ENCODE assay signal across 8 cellular contexts in genomic region chr16:53549970-53550406, GRCh38. TPM values are rescaled to one million over a fixed set of nuclear protein-coding genes. Genes with fewer than 3 reads are reported as not detected.
A peak's percentile ranks its signal among the peaks of the same experiment; 100 is the strongest.
DNase-seq lines count a peak whose midpoint lies in the region; ATAC-seq, FAIRE-seq and TF ChIP-seq lines count a peak whose summit lies in the region.

No MANE protein-coding gene starts in this region.

- ATAC-seq in Right ventricle myocardium inferior, result peak; percentile 82
- peak; percentile 80 for ATAC-seq in HG02938 (IDR thresholded peaks at IDR 0.05; ENCODE audit: unreplicated experiment)

- H3K36me3 ChIP-seq in mammary epithelial cell (ENCODE audit: insufficient read depth, low read length), result no peaks in the 10 kb centered on the region
- H3K36me3 ChIP-seq in keratinocyte (ENCODE audit: control insufficient read depth in 2 of 2, extremely low read depth in 1 of 2, insufficient read depth in 2 of 2, low read length in 2 of 2), result no peaks in the 10 kb centered on the region

- in situ Hi-C loops in mammary epithelial cell (cut with MboI; ENCODE audit: low sequenced_read_pairs in 2 of 2), result loop anchor here in 1 of 2 donors (25.0 kb wide), 2 partner anchors 737 to 1812 kb away; partner anchors contain the start of gene IRX3

- no TSS peak for BruUV-seq in mammary epithelial cell (replicated peaks; lab: Mats Ljungman, UMichigan)

- DNase-seq in Right ventricle myocardium inferior (ENCODE audit: missing footprints) (no peak), cardiac septum (ENCODE audit: low spot score) (no peak), NCI-H2107 treated with DMSO at 0.1 percent for 48 hours (lab: John Stamatoyannopoulos, UW; ENCODE audit: unreplicated experiment) (peak; percentile 68), UCSD-AML1 (lab: John Stamatoyannopoulos, UW; ENCODE audit: unreplicated experiment) (peak; percentile 53), mammary epithelial cell (peak; percentile 60), keratinocyte (ENCODE audit: low read depth, low spot score) (no peak)
- peak; percentile 12 to 25 (median 16) for DNase-seq in stimulated activated CD4-positive, alpha-beta T cell treated with anti-CD3 and anti-CD28 coated beads, Interleukin-1b, Interleukin-23, amount 100 ng/mL, for 24 hours (ENCODE audit: low read depth in 4 of 4, low spot score in 1 of 4)

- H3K9ac ChIP-seq in mammary epithelial cell (ENCODE audit: insufficient read depth, low read length) (no peak overlapping the region), keratinocyte (ENCODE audit: control insufficient read depth, extremely low read depth, insufficient read depth, low read length) (no peak overlapping the region)

- dilution Hi-C loops in mammary epithelial cell (cut with HindIII; ENCODE audit: low sequenced_read_pairs) (no loop called here), keratinocyte (cut with MboI; ENCODE audit: extremely low pct_ligation_motif_present, low sequenced_read_pairs) (no loop called here)

- intact Hi-C loops in Right ventricle myocardium inferior (cut with DNase I) (loop anchor here (10.0 kb wide), 1 partner anchor 1825 kb away; no protein-coding TSS in a partner anchor), cardiac septum (cut with DNase I) (no loop called here), mammary epithelial cell (cut with micrococcal nuclease) (loop anchor here (1.0 to 10.0 kb wide), 8 partner anchors 223 to 1821 kb away; partner anchors contain the start of genes IRX3 and IRX5)

- H2AFZ ChIP-seq in mammary epithelial cell (ENCODE audit: low read depth, low read length), result peak overlapping the region; percentile 63
- peak overlapping the region; percentile 63 for H2AFZ ChIP-seq in keratinocyte (ENCODE audit: control insufficient read depth, low read length)

- peak; percentile 94 for FAIRE-seq in keratinocyte (lab: Jason Lieb, UNC)

- H4K20me1 ChIP-seq in mammary epithelial cell (ENCODE audit: insufficient read depth, low read length) (no peaks in the 10 kb centered on the region), keratinocyte (ENCODE audit: control insufficient read depth, extremely low read depth, insufficient read depth, low read length) (no peaks in the 10 kb centered on the region)

- CTCF ChIA-PET in mammary epithelial cell (lab: Charles Lee; ENCODE audit: low non-redundant PET), result interaction anchor here (0.5 to 1.0 kb wide), 11 partner anchors 23 to 1915 kb away, joined by 3 to 5 read pairs (median 3); no protein-coding TSS in a partner anchor

- H3K9me1 ChIP-seq in keratinocyte (ENCODE audit: control insufficient read depth, extremely low read depth, insufficient read depth, low read length), result no peaks in the 10 kb centered on the region

- H3K27ac ChIP-seq in mammary epithelial cell (ENCODE audit: insufficient read depth, low read depth, low read length), result no peak overlapping the region
- H3K27ac ChIP-seq in keratinocyte (ENCODE audit: control insufficient read depth, insufficient read depth, low read length), result no peak overlapping the region

- peak overlapping the region; percentile 12 for H3K4me2 ChIP-seq in mammary epithelial cell (ENCODE audit: insufficient read depth, low read depth, low read length)
- peak overlapping the region; percentile 52 for H3K4me2 ChIP-seq in keratinocyte (ENCODE audit: control insufficient read depth, extremely low read depth, insufficient read depth, low read depth, low read length)

- H3K79me2 ChIP-seq in mammary epithelial cell (ENCODE audit: insufficient read depth, low read length) (no peaks in the 10 kb centered on the region), keratinocyte (ENCODE audit: control insufficient read depth, insufficient read depth, low read length) (no peaks in the 10 kb centered on the region)

- H3K4me1 ChIP-seq in mammary epithelial cell (ENCODE audit: insufficient read depth, low read length) (no peaks in the 10 kb centered on the region), keratinocyte (ENCODE audit: control insufficient read depth, extremely low read depth, insufficient read depth, low read length) (peaks cover 7% of the 10 kb centered on the region)

- 2% methylated on average over 8 of the region's 13 CpGs for WGBS in mammary epithelial cell (ENCODE audit: low coverage, missing lambda C conversion rate)

- peak; percentile 72 to 76 for TF ChIP-seq CTCF in mammary epithelial cell (conservative IDR thresholded peaks at IDR 0.05 in 1 of 2, IDR thresholded peaks at IDR 0.05 in 1 of 2; ENCODE audit: extremely low read depth in 1 of 2, insufficient read depth in 1 of 2, low read depth in 1 of 2, low read length in 2 of 2)
- peak; percentile 68 to 90 (median 87) for TF ChIP-seq CTCF in keratinocyte (optimal IDR thresholded peaks at IDR 0.05 in 1 of 3, IDR thresholded peaks at IDR 0.05 in 1 of 3, conservative IDR thresholded peaks at IDR 0.05 in 1 of 3; ENCODE audit: extremely low read depth in 1 of 3, insufficient read depth in 2 of 3, low read length in 3 of 3)

- H3K4me3 ChIP-seq in mammary epithelial cell (replicated peaks in 1 of 3; ENCODE audit: insufficient read depth in 1 of 3, low read depth in 2 of 3, low read length in 3 of 3) (no peak overlapping the region), keratinocyte (ENCODE audit: control insufficient read depth in 2 of 3, extremely low read depth in 1 of 3, insufficient read depth in 2 of 3, low read depth in 1 of 3, low read length in 3 of 3) (no peak overlapping the region)

- no peaks in the 10 kb centered on the region for H3K27me3 ChIP-seq in mammary epithelial cell (ENCODE audit: insufficient read depth, low read length)
- H3K27me3 ChIP-seq in keratinocyte (ENCODE audit: control insufficient read depth, extremely low read depth, insufficient read depth, low read length), result peaks cover 18% of the 10 kb centered on the region

- H3K9me3 ChIP-seq in mammary epithelial cell (replicated peaks; ENCODE audit: insufficient read depth, low read length) (no peaks in the 10 kb centered on the region), keratinocyte (ENCODE audit: control insufficient read depth, low read depth, low read length) (no peaks in the 10 kb centered on the region)

RNA-seq across cellular contexts. Expression of gene AKTIP, which starts 47.0 kb away (rescaled TPM):
- 89.7 TPM for total RNA-seq in Right ventricle myocardium inferior
- 63.1 TPM for total RNA-seq in cardiac septum
- total RNA-seq in mammary epithelial cell, result 10 to 100 TPM; 24.1 to 26.0 TPM
- polyA plus RNA-seq in mammary epithelial cell, result 12.8 TPM
- polyA minus RNA-seq in mammary epithelial cell, result 5.9 TPM
- polyA plus RNA-seq in keratinocyte, result 16.6 to 24.3 TPM (median 23.6 TPM) in 3 replicates
- polyA plus RNA-seq in keratinocyte (2011; ENCODE audit: low read depth), result 29.6 TPM
- 15.9 and 35.1 TPM in 2 replicates for polyA plus RNA-seq in keratinocyte (2011; cell fraction: cytosol; rRNA removed)
- 26.9 and 39.1 TPM in 2 replicates for polyA plus RNA-seq in keratinocyte (2011; cell fraction: nucleus; rRNA removed)
- polyA plus RNA-seq in keratinocyte (2012; ENCODE audit: low replicate concordance), result 12.9 and 47.1 TPM in 2 replicates
- polyA minus RNA-seq in keratinocyte, result 7.3 to 27.6 TPM (median 25.3 TPM) in 3 replicates
- polyA minus RNA-seq in keratinocyte (2011; cell fraction: cytosol; rRNA and poly(A)+ RNA removed), result 15.5 TPM
- 8.0 and 11.9 TPM in 2 replicates for polyA minus RNA-seq in keratinocyte (2011; cell fraction: nucleus; rRNA and poly(A)+ RNA removed)

Comparison
In these comparisons a context has a peak if more than half of its experiments do, and no peak if none do; other contexts are left out.
1. DNase-seq: peak in NCI-H2107 treated with DMSO at 0.1 percent for 48 hours (single experiment), UCSD-AML1 (single experiment), mammary epithelial cell (single experiment) and stimulated activated CD4-positive, alpha-beta T cell treated with anti-CD3 and anti-CD28 coated beads, Interleukin-1b, Interleukin-23, amount 100 ng/mL, for 24 hours (4 of 4); none in Right ventricle myocardium inferior (single experiment), cardiac septum (single experiment) and keratinocyte (single experiment).